ENCODE assay signal across 1 cellular context in the genomic region with DNA sequence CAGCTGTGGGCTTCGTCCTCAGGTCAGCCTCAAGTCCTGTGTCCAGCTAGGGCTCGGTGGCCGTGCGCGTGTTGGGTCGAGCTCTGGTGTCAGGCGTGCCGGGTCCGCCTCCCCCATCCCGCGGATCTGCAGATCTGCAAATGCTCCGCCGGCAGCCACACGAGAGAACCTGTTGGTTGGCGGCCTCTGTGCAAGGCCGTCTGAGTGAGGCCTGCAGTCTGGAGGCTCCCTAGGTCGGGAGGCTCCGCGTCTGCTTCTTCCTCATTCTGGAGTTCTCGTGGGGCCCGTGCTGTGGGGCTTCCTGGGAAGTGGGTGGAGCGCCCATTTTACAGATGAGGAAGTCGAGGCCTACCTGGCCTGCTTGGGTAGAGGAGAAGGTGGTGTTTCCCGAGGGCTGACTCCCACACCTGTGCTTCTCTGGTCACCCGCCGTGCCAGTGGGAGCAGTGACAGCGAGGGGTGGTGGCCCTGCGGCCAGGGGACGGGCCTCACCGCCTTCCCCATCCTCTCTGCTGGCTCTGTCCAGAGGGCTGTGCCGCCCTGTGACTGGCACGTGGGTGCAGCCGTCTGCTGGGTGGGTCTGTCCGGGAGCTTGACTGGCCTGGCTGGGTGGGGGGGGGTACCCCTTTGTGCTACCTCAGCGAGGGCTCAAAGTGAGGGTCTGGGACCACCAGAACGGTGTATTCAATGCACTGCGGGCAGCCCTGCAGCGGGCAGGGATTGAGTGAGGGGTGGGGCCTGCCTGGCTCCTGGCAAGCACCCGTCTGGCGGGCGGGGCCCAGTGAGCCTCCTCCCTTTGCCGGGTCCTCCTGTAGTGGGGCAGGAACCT.
TF ChIP-seq lines count a peak whose summit lies in the region.

No MANE protein-coding gene starts in this region.

TF ChIP-seq in K562, 482 proteins besides CTCF, POLR2A, EP300 and RAD21:
- TF ChIP-seq SOX6 (IDR thresholded peaks at IDR 0.05) (no peak), ATF2 (CRISPR knock-in tag; IDR thresholded peaks at IDR 0.05) (no peak), SMARCA5 (IDR thresholded peaks at IDR 0.05) (0 out of 2 replicates have a peak, but pooled peaks have one; percentile 24), KDM1A (IDR thresholded peaks at IDR 0.05) (peak; percentile 50 to 82), ZNF354B (CRISPR knock-in tag; IDR thresholded peaks at IDR 0.05) (no peak), CBX1 (IDR thresholded peaks at IDR 0.05; ENCODE audit: low read depth) (0 out of 2 replicates have a peak, but pooled peaks have one; percentile 28), ZNF740 (CRISPR knock-in tag; IDR thresholded peaks at IDR 0.05) (0 out of 2 replicates have a peak, but pooled peaks have one; percentile 45), ZNF740 (tag; IDR thresholded peaks at IDR 0.05) (no peak), ARNT (IDR thresholded peaks at IDR 0.05) (no peak), POLR2G (IDR thresholded peaks at IDR 0.05; ENCODE audit: low read depth, low read length) (peak; percentile 36; the same call in 1 of the 2 replicates), ZBTB33 (CRISPR knock-in tag; IDR thresholded peaks at IDR 0.05) (peak; percentile 97), EZH2 (IDR thresholded peaks at IDR 0.05; ENCODE audit: borderline replicate concordance, low read depth, low read length) (no peak), KAT7 (CRISPR knock-in tag; IDR thresholded peaks at IDR 0.05; ENCODE audit: borderline replicate concordance) (no peak), NEUROD1 (IDR thresholded peaks at IDR 0.05; ENCODE audit: borderline replicate concordance, low read depth, low read length, partially characterized antibody) (no peak), U2AF1 (optimal IDR thresholded peaks at IDR 0.05; ENCODE audit: low read depth, low read length) (no peak), ZFPM2 (CRISPR knock-in tag; IDR thresholded peaks at IDR 0.05) (no peak), ZNF408 (CRISPR knock-in tag; IDR thresholded peaks at IDR 0.05; ENCODE audit: low read depth) (no peak), CHD4 (IDR thresholded peaks at IDR 0.05; ENCODE audit: insufficient read depth, insufficient replicate concordance, low read depth, low read length, poor library complexity, severe bottlenecking) (peak; percentile 46), HMGN3 (IDR thresholded peaks at IDR 0.05; ENCODE audit: borderline replicate concordance, extremely low read depth, insufficient read length, low read depth, low read length) (peak; percentile 23), RBM39 (optimal IDR thresholded peaks at IDR 0.05; ENCODE audit: low read depth, low read length) (no peak), ZNF282 (CRISPR knock-in tag; IDR thresholded peaks at IDR 0.05) (no peak), SMARCA4 (IDR thresholded peaks at IDR 0.05) (no peak), RCOR1 (IDR thresholded peaks at IDR 0.05; ENCODE audit: borderline replicate concordance in 1 of 2, low read depth in 2 of 2, low read length in 2 of 2) (0 out of 4 replicates have a peak, but pooled peaks of 1 of the 2 experiments have one; percentile 7), SMAD1 (IDR thresholded peaks at IDR 0.05; ENCODE audit: low read depth, low read length, partially characterized antibody) (no peak), BCOR (IDR thresholded peaks at IDR 0.05) (peak; percentile 83), PTBP1 (IDR thresholded peaks at IDR 0.05; ENCODE audit: low read depth, low read length) (0 out of 2 replicates have a peak, but pooled peaks have one; percentile 31), BDP1 (IDR thresholded peaks at IDR 0.05; ENCODE audit: insufficient read depth, insufficient read length) (no peak), ZNF444 (CRISPR knock-in tag; IDR thresholded peaks at IDR 0.05) (no peak), MNT (conservative IDR thresholded peaks at IDR 0.05) (no peak)
- TF ChIP-seq, protein P1, sequence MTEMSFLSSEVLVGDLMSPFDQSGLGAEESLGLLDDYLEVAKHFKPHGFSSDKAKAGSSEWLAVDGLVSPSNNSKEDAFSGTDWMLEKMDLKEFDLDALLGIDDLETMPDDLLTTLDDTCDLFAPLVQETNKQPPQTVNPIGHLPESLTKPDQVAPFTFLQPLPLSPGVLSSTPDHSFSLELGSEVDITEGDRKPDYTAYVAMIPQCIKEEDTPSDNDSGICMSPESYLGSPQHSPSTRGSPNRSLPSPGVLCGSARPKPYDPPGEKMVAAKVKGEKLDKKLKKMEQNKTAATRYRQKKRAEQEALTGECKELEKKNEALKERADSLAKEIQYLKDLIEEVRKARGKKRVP (CRISPR knock-in tag; IDR thresholded peaks at IDR 0.05) = no peak
- TF ChIP-seq, protein P2, sequence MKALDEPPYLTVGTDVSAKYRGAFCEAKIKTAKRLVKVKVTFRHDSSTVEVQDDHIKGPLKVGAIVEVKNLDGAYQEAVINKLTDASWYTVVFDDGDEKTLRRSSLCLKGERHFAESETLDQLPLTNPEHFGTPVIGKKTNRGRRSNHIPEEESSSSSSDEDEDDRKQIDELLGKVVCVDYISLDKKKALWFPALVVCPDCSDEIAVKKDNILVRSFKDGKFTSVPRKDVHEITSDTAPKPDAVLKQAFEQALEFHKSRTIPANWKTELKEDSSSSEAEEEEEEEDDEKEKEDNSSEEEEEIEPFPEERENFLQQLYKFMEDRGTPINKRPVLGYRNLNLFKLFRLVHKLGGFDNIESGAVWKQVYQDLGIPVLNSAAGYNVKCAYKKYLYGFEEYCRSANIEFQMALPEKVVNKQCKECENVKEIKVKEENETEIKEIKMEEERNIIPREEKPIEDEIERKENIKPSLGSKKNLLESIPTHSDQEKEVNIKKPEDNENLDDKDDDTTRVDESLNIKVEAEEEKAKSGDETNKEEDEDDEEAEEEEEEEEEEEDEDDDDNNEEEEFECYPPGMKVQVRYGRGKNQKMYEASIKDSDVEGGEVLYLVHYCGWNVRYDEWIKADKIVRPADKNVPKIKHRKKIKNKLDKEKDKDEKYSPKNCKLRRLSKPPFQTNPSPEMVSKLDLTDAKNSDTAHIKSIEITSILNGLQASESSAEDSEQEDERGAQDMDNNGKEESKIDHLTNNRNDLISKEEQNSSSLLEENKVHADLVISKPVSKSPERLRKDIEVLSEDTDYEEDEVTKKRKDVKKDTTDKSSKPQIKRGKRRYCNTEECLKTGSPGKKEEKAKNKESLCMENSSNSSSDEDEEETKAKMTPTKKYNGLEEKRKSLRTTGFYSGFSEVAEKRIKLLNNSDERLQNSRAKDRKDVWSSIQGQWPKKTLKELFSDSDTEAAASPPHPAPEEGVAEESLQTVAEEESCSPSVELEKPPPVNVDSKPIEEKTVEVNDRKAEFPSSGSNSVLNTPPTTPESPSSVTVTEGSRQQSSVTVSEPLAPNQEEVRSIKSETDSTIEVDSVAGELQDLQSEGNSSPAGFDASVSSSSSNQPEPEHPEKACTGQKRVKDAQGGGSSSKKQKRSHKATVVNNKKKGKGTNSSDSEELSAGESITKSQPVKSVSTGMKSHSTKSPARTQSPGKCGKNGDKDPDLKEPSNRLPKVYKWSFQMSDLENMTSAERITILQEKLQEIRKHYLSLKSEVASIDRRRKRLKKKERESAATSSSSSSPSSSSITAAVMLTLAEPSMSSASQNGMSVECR (CRISPR knock-in tag; IDR thresholded peaks at IDR 0.05) = no peak
